In the genomic region with DNA sequence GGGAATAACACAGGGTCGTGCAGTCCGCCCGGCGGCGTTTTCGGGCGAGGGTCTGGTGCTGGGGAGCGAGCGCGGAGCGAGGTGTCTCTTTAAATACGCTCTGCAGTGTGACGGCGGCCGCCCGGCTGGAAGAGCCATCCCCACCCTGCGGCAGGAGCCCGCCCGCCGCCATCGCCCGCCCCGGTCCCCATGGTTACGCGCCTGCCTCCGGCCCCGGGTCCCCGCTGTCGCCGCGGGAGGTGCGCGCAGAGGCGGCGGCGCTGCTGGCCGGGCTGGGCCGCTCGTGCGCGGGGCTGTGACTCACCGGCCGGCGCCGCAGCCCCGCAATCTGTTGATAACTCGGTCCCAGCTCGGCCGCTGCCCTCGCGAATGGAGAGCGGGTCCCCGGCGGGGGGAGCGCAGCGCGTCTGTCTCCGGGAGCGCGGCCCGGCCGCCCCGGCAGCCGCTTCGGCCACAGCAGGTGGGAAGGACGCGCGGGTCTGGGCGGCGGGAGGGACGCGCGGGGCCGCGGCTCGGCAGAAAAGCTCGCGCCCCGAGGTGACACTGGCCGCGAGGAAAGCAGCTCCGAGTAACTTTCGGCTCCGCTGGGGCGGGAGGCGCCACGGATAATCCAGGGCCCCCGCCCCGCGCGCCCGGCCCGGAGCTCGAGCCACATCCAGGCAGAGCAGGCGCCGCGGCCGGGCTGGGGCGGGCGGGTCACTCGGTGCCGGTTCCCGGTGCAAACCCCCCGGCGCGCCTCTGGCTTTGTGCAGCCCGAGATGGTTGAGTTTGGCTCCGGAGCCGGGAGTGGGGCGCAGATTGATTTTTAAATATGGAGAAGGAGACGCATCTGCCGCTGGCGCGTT, we compare ENCODE assay signal across 11 cellular contexts. TPM values are rescaled to one million over a fixed set of nuclear protein-coding genes. Genes with fewer than 3 reads are reported as not detected.
A peak's percentile ranks its signal among the peaks of the same experiment; 100 is the strongest.
DNase-seq lines count a peak whose midpoint lies in the region; ATAC-seq, FAIRE-seq and TF ChIP-seq lines count a peak whose summit lies in the region.
"Had no signal": no experiment of that assay in that cellular context is flagged by ENCODE, and none has a peak within 500 bp of the region (broad histone marks: within the 10 kb centered on the region; RNA-seq: fewer than 3 reads in every experiment).

A gene with protein sequence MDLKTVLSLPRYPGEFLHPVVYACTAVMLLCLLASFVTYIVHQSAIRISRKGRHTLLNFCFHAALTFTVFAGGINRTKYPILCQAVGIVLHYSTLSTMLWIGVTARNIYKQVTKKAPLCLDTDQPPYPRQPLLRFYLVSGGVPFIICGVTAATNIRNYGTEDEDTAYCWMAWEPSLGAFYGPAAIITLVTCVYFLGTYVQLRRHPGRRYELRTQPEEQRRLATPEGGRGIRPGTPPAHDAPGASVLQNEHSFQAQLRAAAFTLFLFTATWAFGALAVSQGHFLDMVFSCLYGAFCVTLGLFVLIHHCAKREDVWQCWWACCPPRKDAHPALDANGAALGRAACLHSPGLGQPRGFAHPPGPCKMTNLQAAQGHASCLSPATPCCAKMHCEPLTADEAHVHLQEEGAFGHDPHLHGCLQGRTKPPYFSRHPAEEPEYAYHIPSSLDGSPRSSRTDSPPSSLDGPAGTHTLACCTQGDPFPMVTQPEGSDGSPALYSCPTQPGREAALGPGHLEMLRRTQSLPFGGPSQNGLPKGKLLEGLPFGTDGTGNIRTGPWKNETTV (plus strand): TSS at position 246 of the 845 bp plus-strand sequence. CDS start 986 bp downstream, outside the sequence.

- no peak within 1 kb of the TSS for H3K4me3 ChIP-seq in small intestine (ENCODE audit: low read depth in 1 of 2, low read length in 2 of 2)

- peaks cover 14 to 16% of the 10 kb centered on the region in 2 donors for H3K27me3 ChIP-seq in small intestine (ENCODE audit: control insufficient read depth in 2 of 2, insufficient read depth in 2 of 2, low read length in 2 of 2)

- H3K36me3 ChIP-seq in ES-I3 (ENCODE audit: insufficient read depth, low read length) = no peaks in the 10 kb centered on the region
- no peaks in the 10 kb centered on the region for H3K36me3 ChIP-seq in small intestine (ENCODE audit: control insufficient read depth in 2 of 2, insufficient read depth in 2 of 2, low read length in 2 of 2)

- peak within 1 kb of the TSS; percentile 53 for H3K9ac ChIP-seq in ES-I3 (ENCODE audit: low read depth, low read length)

- ATAC-seq in HG02973 (IDR thresholded peaks at IDR 0.05; ENCODE audit: unreplicated experiment) (no peak), GM21390 (IDR thresholded peaks at IDR 0.05; ENCODE audit: unreplicated experiment) (no peak)
- ATAC-seq: PC-3 had no signal

- peak within 1 kb of the TSS; percentile 69 for H3K27ac Mint-ChIP-seq in glutamatergic neuron (ENCODE audit: unreplicated experiment)

- no peaks in the 10 kb centered on the region for H3K9me3 ChIP-seq in ES-I3 (ENCODE audit: control insufficient read depth, insufficient read depth, low read length)
- H3K9me3 ChIP-seq in small intestine (ENCODE audit: control insufficient read depth, low read depth) = no peaks in the 10 kb centered on the region

- DNase-seq in NCI-H2227 treated with DMSO at 0.1 percent for 48 hours (lab: John Stamatoyannopoulos, UW) (peak; percentile 5), glutamatergic neuron (peak; percentile 84), nucleus accumbens (lab: John Stamatoyannopoulos, UW) (peak in 29 of 56 donors; percentile 15 to 74 (median 29)), small intestine (no peak), NCI-H2107 (lab: John Stamatoyannopoulos, UW) (no peak)
- DNase-seq: Kasumi-1, PC-3 had no signal

- peaks cover 5% of the 10 kb centered on the region for H3K27me3 Mint-ChIP-seq in glutamatergic neuron (ENCODE audit: unreplicated experiment)

- peaks cover 8% of the 10 kb centered on the region for H3K36me3 Mint-ChIP-seq in glutamatergic neuron (ENCODE audit: unreplicated experiment)

- peaks cover 7% of the 10 kb centered on the region for H3K9me3 Mint-ChIP-seq in glutamatergic neuron (ENCODE audit: unreplicated experiment)

- no peak for TF ChIP-seq CTCF in glutamatergic neuron (IDR thresholded peaks at IDR 0.05; ENCODE audit: partially characterized antibody, unreplicated experiment)

- peak within 1 kb of the TSS; percentile 86 for H3K4me3 Mint-ChIP-seq in glutamatergic neuron (ENCODE audit: unreplicated experiment)

- H3K27ac ChIP-seq in small intestine (ENCODE audit: low read depth in 1 of 2, low read length in 1 of 2) = no peak within 1 kb of the TSS

- 2 to 7% (median 3%) methylated on average over 75 to 114 of the region's 114 CpGs for WGBS in small intestine, 3 donors

- no peaks in the 10 kb centered on the region for H3K4me1 ChIP-seq in ES-I3 (ENCODE audit: insufficient read depth, low read length)
- H3K4me1 ChIP-seq in small intestine (ENCODE audit: control insufficient read depth in 2 of 2, insufficient read depth in 1 of 2, low read depth in 1 of 2, low read length in 1 of 2) = no peaks in the 10 kb centered on the region

- H3K4me1 Mint-ChIP-seq in glutamatergic neuron (ENCODE audit: low read depth, unreplicated experiment) = peaks cover 13% of the 10 kb centered on the region

- no peak for FAIRE-seq in small intestine (lab: Jason Lieb, UNC)
- FAIRE-seq: G401.6 had no signal

RNA-seq across cellular contexts. Expression of the gene that starts here (rescaled TPM):
- total RNA-seq in glutamatergic neuron (ENCODE audit: unreplicated experiment) = 9.1 TPM
- under 1 TPM in 1 of 3 donors, not detected in 2; 0.10 TPM for polyA plus RNA-seq in small intestine
- total RNA-seq: PC-3 had no signal

Comparison
In these comparisons a context has a peak if more than half of its experiments do, and no peak if none do; other contexts are left out.
1. DNase-seq: peak in NCI-H2227 treated with DMSO at 0.1 percent for 48 hours (single experiment), glutamatergic neuron (single experiment) and nucleus accumbens (29 of 56); none in small intestine (single experiment) and NCI-H2107 (single experiment).